11 cellular contexts compared by ENCODE assay signal in genomic region chr9:121819511-121820231, GRCh38.
A peak's percentile ranks its signal among the peaks of the same experiment; 100 is the strongest.
DNase-seq lines count a peak whose midpoint lies in the region; ATAC-seq and TF ChIP-seq lines count a peak whose summit lies in the region.
"Had no signal": no experiment of that assay in that cellular context is flagged by ENCODE, and none has a peak within 500 bp of the region (broad histone marks: within the 10 kb centered on the region; RNA-seq: fewer than 3 reads in every experiment).

No MANE protein-coding gene starts in this region.

- H3K9me3 ChIP-seq in HAP-1 (no peaks in the 10 kb centered on the region), gastroesophageal sphincter (no peaks in the 10 kb centered on the region)
- H3K9me3 ChIP-seq: heart right ventricle, testis had no signal

- H3K36me3 ChIP-seq in HAP-1 (replicated peaks), result no peaks in the 10 kb centered on the region
- H3K36me3 ChIP-seq in gastroesophageal sphincter, result peaks cover 0 to 20% of the 10 kb centered on the region in 2 donors
- H3K36me3 ChIP-seq: heart right ventricle had no signal

- peak overlapping the region; percentile 29 for H3K4me3 ChIP-seq in AG04449 (ENCODE audit: low read depth, low read length)
- peak overlapping the region; percentile 20 for H3K4me3 ChIP-seq in HAP-1
- peak overlapping the region; percentile 1 to 32 for H3K4me3 ChIP-seq in foreskin fibroblast (ENCODE audit: low read depth in 1 of 2, low read length in 2 of 2)
- no peak overlapping the region for H3K4me3 ChIP-seq in gastroesophageal sphincter
- H3K4me3 ChIP-seq: testis had no signal

- CTCF ChIA-PET in AG04449 (lab: Yijun Ruan, JAX), result no interaction called here

- TF ChIP-seq EP300 in gastroesophageal sphincter (IDR thresholded peaks at IDR 0.05), result no peak

- no peak for ATAC-seq in gastroesophageal sphincter
- ATAC-seq in HG02970 (IDR thresholded peaks at IDR 0.05; ENCODE audit: low FRiP score, unreplicated experiment), result no peak

- TF ChIP-seq POLR2A in gastroesophageal sphincter (IDR thresholded peaks at IDR 0.05), result no peak

- in situ Hi-C loops in HAP-1 (cut with MboI; ENCODE audit: low sequenced_read_pairs), result no loop called here

- no peak overlapping the region for H3K27ac ChIP-seq in gastroesophageal sphincter
- H3K27ac ChIP-seq: heart right ventricle, testis had no signal

- DNase-seq in AG04449 (ENCODE audit: low read depth, low spot score) (no peak), HAP-1 (ENCODE audit: low spot score in 2 of 2) (peak; percentile 92 to 95), RPMI7951 (ENCODE audit: low read depth) (peak; percentile 6), foreskin fibroblast (peak; percentile 53 to 70), COR-L47 (lab: John Stamatoyannopoulos, UW) (no peak), NCI-H128 (lab: John Stamatoyannopoulos, UW; ENCODE audit: unreplicated experiment) (no peak)
- DNase-seq: activated naive CD4-positive, alpha-beta T cell treated with anti-CD3 and anti-CD28 coated beads for 36 hours; heart right ventricle; testis had no signal

- WGBS in gastroesophageal sphincter (ENCODE audit: low coverage in 1 of 2), 2 donors, result 54 to 75% methylated on average over 2 to 8 of the region's 19 CpGs

- POLR2A ChIA-PET in AG04449 (lab: Yijun Ruan, JAX), result no interaction called here

- no peaks in the 10 kb centered on the region for H3K27me3 ChIP-seq in HAP-1 (ENCODE audit: low read depth)
- H3K27me3 ChIP-seq in gastroesophageal sphincter, result no peaks in the 10 kb centered on the region
- H3K27me3 ChIP-seq: heart right ventricle, testis had no signal

- TF ChIP-seq CTCF in AG04449 (IDR thresholded peaks at IDR 0.05; ENCODE audit: insufficient read depth, low read length, missing control alignments) (no peak), foreskin fibroblast (IDR thresholded peaks at IDR 0.05; ENCODE audit: low read depth, low read length) (no peak), gastroesophageal sphincter (IDR thresholded peaks at IDR 0.05) (no peak)

- H3K4me1 ChIP-seq in HAP-1 (peaks cover 31% of the 10 kb centered on the region), gastroesophageal sphincter (no peaks in the 10 kb centered on the region)
- H3K4me1 ChIP-seq: testis had no signal

Comparison
In these comparisons a context has a peak if more than half of its experiments do, and no peak if none do; other contexts are left out.
1. DNase-seq: peak in HAP-1 (2 of 2), RPMI7951 (single experiment) and foreskin fibroblast (2 of 2); none in AG04449 (single experiment), COR-L47 (single experiment) and NCI-H128 (single experiment).
2. H3K4me3 ChIP-seq: peak in AG04449 (single experiment), HAP-1 (single experiment) and foreskin fibroblast (2 of 2); none in gastroesophageal sphincter (0 of 2).